ENCODE assay signal across 9 cellular contexts in genomic region chr22:29167032-29167911, GRCh38. TPM values are rescaled to one million over a fixed set of nuclear protein-coding genes. Genes with fewer than 3 reads are reported as not detected.
DNase-seq lines count a peak whose midpoint lies in the region; ATAC-seq and TF ChIP-seq lines count a peak whose summit lies in the region.
"Had no signal": no experiment of that assay in that cellular context is flagged by ENCODE, and none has a peak within 500 bp of the region (broad histone marks: within the 10 kb centered on the region; RNA-seq: fewer than 3 reads in every experiment).

No MANE protein-coding gene starts in this region.

- H3K36me3 Mint-ChIP-seq in activated CD8-positive, alpha-beta memory T cell treated with anti-CD3 and anti-CD28 coated beads, Interleukin-2, amount 10 ng/mL, durations not matched to agents 7 days and 5 days = no peaks in the 10 kb centered on the region
- H3K36me3 Mint-ChIP-seq: brain had no signal

- no peaks in the 10 kb centered on the region for H3K9me3 Mint-ChIP-seq in activated CD8-positive, alpha-beta memory T cell treated with anti-CD3 and anti-CD28 coated beads, Interleukin-2, amount 10 ng/mL, durations not matched to agents 7 days and 5 days (ENCODE audit: low read depth)

- peaks cover 20% of the 10 kb centered on the region for H3K4me1 Mint-ChIP-seq in activated CD8-positive, alpha-beta memory T cell treated with anti-CD3 and anti-CD28 coated beads, Interleukin-2, amount 10 ng/mL, durations not matched to agents 7 days and 5 days
- H3K4me1 Mint-ChIP-seq: brain had no signal

- peak; percentile 81 for DNase-seq in CMK (ENCODE audit: low read depth)
- peak; percentile 84 for DNase-seq in activated CD8-positive, alpha-beta memory T cell treated with anti-CD3 and anti-CD28 coated beads, Interleukin-2, amount 10 ng/mL, durations not matched to agents 7 days and 5 days
- peak; percentile 18 to 52 for DNase-seq in stimulated activated CD4-positive, alpha-beta T cell treated with anti-CD3 and anti-CD28 coated beads, Interleukin-4, amount 100 ng/mL, for 48 hours (ENCODE audit: low read depth in 2 of 2)
- no peak for DNase-seq in foreskin fibroblast
- no peak for DNase-seq in NCI-H187 (lab: John Stamatoyannopoulos, UW)
- DNase-seq in AG08395 (ENCODE audit: low spot score) = no peak

- CTCF ChIA-PET in activated CD8-positive, alpha-beta memory T cell treated with anti-CD3 and anti-CD28 coated beads, Interleukin-2, amount 10 ng/mL, durations not matched to agents 7 days and 5 days (lab: Charles Lee) = interaction anchor here (1.0 kb wide), 1 partner anchor 8 kb away, joined by 3 read pairs; no protein-coding TSS in a partner anchor

- TF ChIP-seq CTCF in foreskin fibroblast (IDR thresholded peaks at IDR 0.05; ENCODE audit: low read depth, low read length) = no peak

- no peak overlapping the region for H3K4me3 ChIP-seq in foreskin fibroblast (ENCODE audit: low read depth in 1 of 2, low read length in 2 of 2)

- H3K4me3 Mint-ChIP-seq in activated CD8-positive, alpha-beta memory T cell treated with anti-CD3 and anti-CD28 coated beads, Interleukin-2, amount 10 ng/mL, durations not matched to agents 7 days and 5 days = peak overlapping the region; percentile 25
- H3K4me3 Mint-ChIP-seq: brain had no signal

- H3K27ac Mint-ChIP-seq in activated CD8-positive, alpha-beta memory T cell treated with anti-CD3 and anti-CD28 coated beads, Interleukin-2, amount 10 ng/mL, durations not matched to agents 7 days and 5 days = peak overlapping the region; percentile 50
- H3K27ac Mint-ChIP-seq: brain had no signal

- ATAC-seq in GM19467 (IDR thresholded peaks at IDR 0.05; ENCODE audit: unreplicated experiment) (peak; percentile 80), HG03460 (IDR thresholded peaks at IDR 0.05; ENCODE audit: unreplicated experiment) (peak; percentile 89)
- ATAC-seq in activated CD8-positive, alpha-beta memory T cell treated with anti-CD3 and anti-CD28 coated beads, Interleukin-2, amount 10 ng/mL, durations not matched to agents 7 days and 5 days = peak; percentile 84

- peaks cover 40% of the 10 kb centered on the region for H3K27me3 Mint-ChIP-seq in activated CD8-positive, alpha-beta memory T cell treated with anti-CD3 and anti-CD28 coated beads, Interleukin-2, amount 10 ng/mL, durations not matched to agents 7 days and 5 days

RNA-seq across cellular contexts. Expression of gene EMID1, which starts 38.4 kb away (rescaled TPM):
- total RNA-seq in activated CD8-positive, alpha-beta memory T cell treated with anti-CD3 and anti-CD28 coated beads, Interleukin-2, amount 10 ng/mL, durations not matched to agents 7 days and 5 days = under 1 TPM in 1 of 2 experiments, not detected in 1; 0.61 TPM

Comparison
In these comparisons a context has a peak if more than half of its experiments do, and no peak if none do; other contexts are left out.
1. DNase-seq: peak in CMK (single experiment), activated CD8-positive, alpha-beta memory T cell treated with anti-CD3 and anti-CD28 coated beads, Interleukin-2, amount 10 ng/mL, durations not matched to agents 7 days and 5 days (single experiment) and stimulated activated CD4-positive, alpha-beta T cell treated with anti-CD3 and anti-CD28 coated beads, Interleukin-4, amount 100 ng/mL, for 48 hours (2 of 2); none in foreskin fibroblast (0 of 2), NCI-H187 (0 of 2) and AG08395 (single experiment).
2. Peak in every context shown above with its lines, with median percentiles within 50 percentile points of each other: ATAC-seq.